Comparison of ENCODE assay signal across 13 cellular contexts in genomic region chr1:221761354-221762002, GRCh38. TPM values are rescaled to one million over a fixed set of nuclear protein-coding genes. Genes with fewer than 3 reads are reported as not detected.
A peak's percentile ranks its signal among the peaks of the same experiment; 100 is the strongest.
DNase-seq lines count a peak whose midpoint lies in the region; ATAC-seq and TF ChIP-seq lines count a peak whose summit lies in the region.
"Had no signal": no experiment of that assay in that cellular context is flagged by ENCODE, and none has a peak within 500 bp of the region (broad histone marks: within the 10 kb centered on the region; RNA-seq: fewer than 3 reads in every experiment).

No MANE protein-coding gene starts in this region.

- H4K5ac ChIP-seq in mesendoderm (ENCODE audit: low read length), result no peak overlapping the region

- ATAC-seq in GM18907 (IDR thresholded peaks at IDR 0.05; ENCODE audit: unreplicated experiment) (peak; percentile 66), GM21576 (IDR thresholded peaks at IDR 0.05; ENCODE audit: unreplicated experiment) (peak; percentile 71), HG03139 (IDR thresholded peaks at IDR 0.05; ENCODE audit: unreplicated experiment) (peak; percentile 55)
- ATAC-seq: activated CD4-positive, alpha-beta T cell treated with anti-CD3 and anti-CD28 coated beads for 36 hours had no signal

- H3K9ac ChIP-seq in mesendoderm (ENCODE audit: low read length), result no peak overlapping the region

- H3K27ac Mint-ChIP-seq in neural crest cell (ENCODE audit: unreplicated experiment), result peak overlapping the region; percentile 59
- H3K27ac Mint-ChIP-seq: activated CD4-positive, alpha-beta T cell treated with anti-CD3 and anti-CD28 coated beads for 36 hours; endodermal cell had no signal

- no peak overlapping the region for H3K56ac ChIP-seq in mesendoderm (ENCODE audit: low read length)

- H3K27me3 Mint-ChIP-seq in neural crest cell (ENCODE audit: low read depth), result no peaks in the 10 kb centered on the region
- H3K27me3 Mint-ChIP-seq: activated CD4-positive, alpha-beta T cell treated with anti-CD3 and anti-CD28 coated beads for 36 hours; naive B cell had no signal

- H2BK120ac ChIP-seq in mesendoderm (ENCODE audit: low read depth, low read length), result no peak overlapping the region

- H3K27me3 ChIP-seq in mesendoderm (ENCODE audit: insufficient read depth, low read length, poor library complexity), result no peaks in the 10 kb centered on the region

- H3K27ac ChIP-seq in mesendoderm (ENCODE audit: low read depth, low read length), result no peak overlapping the region

- H3K4me2 ChIP-seq in mesendoderm (ENCODE audit: low read length), result no peak overlapping the region

- WGBS in mesendoderm (ENCODE audit: extremely low coverage, insufficient coverage, low lambda C conversion rate), result no CpG with 5 or more reads among the region's 4 CpGs

- H3K79me1 ChIP-seq in mesendoderm (ENCODE audit: low read length), result no peaks in the 10 kb centered on the region

- no peak overlapping the region for H3K4me3 Mint-ChIP-seq in neural crest cell
- H3K4me3 Mint-ChIP-seq: activated CD4-positive, alpha-beta T cell treated with anti-CD3 and anti-CD28 coated beads for 36 hours; endodermal cell had no signal

- H2BK15ac ChIP-seq in mesendoderm (replicated peaks; ENCODE audit: low read depth), result no peak overlapping the region

- H2AK5ac ChIP-seq in mesendoderm (ENCODE audit: low read length), result no peak overlapping the region

- H3K79me2 ChIP-seq in mesendoderm (ENCODE audit: control insufficient read depth, insufficient read depth, low read length), result no peaks in the 10 kb centered on the region

- no peak overlapping the region for H3K23ac ChIP-seq in mesendoderm (ENCODE audit: low read length)

- no peak for DNase-seq in neural crest cell (ENCODE audit: low read depth, low spot score)
- no peak for DNase-seq in mesendoderm
- DNase-seq in glomerular visceral epithelial cell (ENCODE audit: extremely low spot score), result no peak
- DNase-seq in nucleus accumbens (lab: John Stamatoyannopoulos, UW), result no peak
- DNase-seq in NCI-H1930 (lab: John Stamatoyannopoulos, UW), result no peak
- DNase-seq: activated CD4-positive, alpha-beta T cell treated with anti-CD3 and anti-CD28 coated beads for 36 hours; endodermal cell; naive B cell; NCI-H187; stimulated activated CD4-positive, alpha-beta T cell treated with anti-CD3 and anti-CD28 coated beads, Interleukin-2, amount 100 ng/mL, for 24 hours had no signal

- no peaks in the 10 kb centered on the region for H3K4me1 ChIP-seq in mesendoderm (ENCODE audit: control insufficient read depth, low read depth, low read length)

- no peak overlapping the region for H3K18ac ChIP-seq in mesendoderm (ENCODE audit: low read length)

- no peak overlapping the region for H3K4me3 ChIP-seq in mesendoderm (ENCODE audit: low read length)

- no peaks in the 10 kb centered on the region for H3K9me3 Mint-ChIP-seq in neural crest cell
- H3K9me3 Mint-ChIP-seq: endodermal cell, naive B cell had no signal

- no peaks in the 10 kb centered on the region for H3K4me1 Mint-ChIP-seq in neural crest cell

- H4K8ac ChIP-seq in mesendoderm (ENCODE audit: low read depth, low read length), result no peak overlapping the region

- H3K4ac ChIP-seq in mesendoderm (ENCODE audit: low read depth, low read length), result no peak overlapping the region

- H3K36me3 ChIP-seq in mesendoderm (ENCODE audit: control insufficient read depth, insufficient read depth, low read length), result no peaks in the 10 kb centered on the region

- TF ChIP-seq CTCF in neural crest cell (conservative IDR thresholded peaks at IDR 0.05), result no peak

- H2BK5ac ChIP-seq in mesendoderm (ENCODE audit: low read length), result no peak overlapping the region

- no peaks in the 10 kb centered on the region for H3K36me3 Mint-ChIP-seq in neural crest cell (ENCODE audit: low read depth)
- H3K36me3 Mint-ChIP-seq: naive B cell had no signal

RNA-seq across cellular contexts. Expression of gene DUSP10, which starts 19.6 kb away (rescaled TPM):
- total RNA-seq in neural crest cell, result 1.6 and 1.7 TPM in 2 replicates
- polyA plus RNA-seq in mesendoderm (2013, experiment 1 of 2), result 9.1 TPM
- 10.0 TPM for polyA plus RNA-seq in mesendoderm (2013, experiment 2 of 2)
